In the genomic region with DNA sequence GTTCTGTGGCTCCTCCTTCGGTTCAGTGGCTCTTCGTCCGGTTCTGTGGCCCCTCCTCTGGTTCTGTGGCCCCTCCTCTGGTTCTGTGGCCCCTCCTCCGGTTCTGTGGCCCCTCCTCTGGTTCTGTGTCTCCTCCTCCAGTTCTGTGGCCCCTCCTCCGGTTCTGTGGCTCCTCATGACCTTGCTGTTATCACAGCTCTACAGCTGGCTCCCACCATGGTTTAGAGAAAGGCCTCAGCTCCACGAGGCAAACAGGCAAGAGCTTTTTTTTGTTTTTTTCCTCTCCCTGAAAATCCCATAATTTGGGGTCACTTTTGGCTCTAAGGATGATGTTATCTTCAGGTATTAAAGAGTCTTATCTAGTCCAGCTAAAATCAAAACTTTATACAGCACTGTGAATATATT, we compare ENCODE assay signal across 1 cellular context.
A peak's percentile ranks its signal among the peaks of the same experiment; 100 is the strongest.
TF ChIP-seq lines count a peak whose summit lies in the region.

No MANE protein-coding gene starts in this region.

TF ChIP-seq in K562, 482 proteins besides CTCF, POLR2A, EP300 and RAD21 (continued from another document and continues in another):
- TF ChIP-seq, protein P1, sequence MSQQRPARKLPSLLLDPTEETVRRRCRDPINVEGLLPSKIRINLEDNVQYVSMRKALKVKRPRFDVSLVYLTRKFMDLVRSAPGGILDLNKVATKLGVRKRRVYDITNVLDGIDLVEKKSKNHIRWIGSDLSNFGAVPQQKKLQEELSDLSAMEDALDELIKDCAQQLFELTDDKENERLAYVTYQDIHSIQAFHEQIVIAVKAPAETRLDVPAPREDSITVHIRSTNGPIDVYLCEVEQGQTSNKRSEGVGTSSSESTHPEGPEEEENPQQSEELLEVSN (IDR thresholded peaks at IDR 0.05; ENCODE audit: borderline replicate concordance in 1 of 2, extremely low read depth in 1 of 2, insufficient read depth in 1 of 2, insufficient read length in 1 of 2, low read depth in 1 of 2, low read length in 1 of 2, poor library complexity in 1 of 2, severe bottlenecking in 1 of 2), result peak; percentile 58 to 80
- 0 out of 2 replicates have a peak, but pooled peaks have one; percentile 39 for TF ChIP-seq NR2C1 (IDR thresholded peaks at IDR 0.05)
- TF ChIP-seq NR2C1 (tag; IDR thresholded peaks at IDR 0.05), result peak; percentile 58
- TF ChIP-seq MYNN (IDR thresholded peaks at IDR 0.05), result 0 out of 2 replicates have a peak, but pooled peaks have one; percentile 19
- TF ChIP-seq MYNN (CRISPR knock-in tag; IDR thresholded peaks at IDR 0.05), result no peak
- TF ChIP-seq ARID1B (IDR thresholded peaks at IDR 0.05), result peak; percentile 93
- TF ChIP-seq, protein P2, sequence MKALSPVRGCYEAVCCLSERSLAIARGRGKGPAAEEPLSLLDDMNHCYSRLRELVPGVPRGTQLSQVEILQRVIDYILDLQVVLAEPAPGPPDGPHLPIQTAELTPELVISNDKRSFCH (CRISPR knock-in tag; IDR thresholded peaks at IDR 0.05), result no peak
- TF ChIP-seq, protein P2 (tag; IDR thresholded peaks at IDR 0.05), result no peak
- TF ChIP-seq SETDB1 (IDR thresholded peaks at IDR 0.05; ENCODE audit: low read length), result no peak
- TF ChIP-seq, protein P3, sequence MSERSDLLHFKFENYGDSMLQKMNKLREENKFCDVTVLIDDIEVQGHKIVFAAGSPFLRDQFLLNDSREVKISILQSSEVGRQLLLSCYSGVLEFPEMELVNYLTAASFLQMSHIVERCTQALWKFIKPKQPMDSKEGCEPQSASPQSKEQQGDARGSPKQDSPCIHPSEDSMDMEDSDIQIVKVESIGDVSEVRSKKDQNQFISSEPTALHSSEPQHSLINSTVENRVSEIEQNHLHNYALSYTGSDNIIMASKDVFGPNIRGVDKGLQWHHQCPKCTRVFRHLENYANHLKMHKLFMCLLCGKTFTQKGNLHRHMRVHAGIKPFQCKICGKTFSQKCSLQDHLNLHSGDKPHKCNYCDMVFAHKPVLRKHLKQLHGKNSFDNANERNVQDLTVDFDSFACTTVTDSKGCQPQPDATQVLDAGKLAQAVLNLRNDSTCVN (CRISPR knock-in tag; IDR thresholded peaks at IDR 0.05), result no peak
- TF ChIP-seq, protein P4, sequence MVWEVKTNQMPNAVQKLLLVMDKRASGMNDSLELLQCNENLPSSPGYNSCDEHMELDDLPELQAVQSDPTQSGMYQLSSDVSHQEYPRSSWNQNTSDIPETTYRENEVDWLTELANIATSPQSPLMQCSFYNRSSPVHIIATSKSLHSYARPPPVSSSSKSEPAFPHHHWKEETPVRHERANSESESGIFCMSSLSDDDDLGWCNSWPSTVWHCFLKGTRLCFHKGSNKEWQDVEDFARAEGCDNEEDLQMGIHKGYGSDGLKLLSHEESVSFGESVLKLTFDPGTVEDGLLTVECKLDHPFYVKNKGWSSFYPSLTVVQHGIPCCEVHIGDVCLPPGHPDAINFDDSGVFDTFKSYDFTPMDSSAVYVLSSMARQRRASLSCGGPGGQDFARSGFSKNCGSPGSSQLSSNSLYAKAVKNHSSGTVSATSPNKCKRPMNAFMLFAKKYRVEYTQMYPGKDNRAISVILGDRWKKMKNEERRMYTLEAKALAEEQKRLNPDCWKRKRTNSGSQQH (CRISPR knock-in tag; IDR thresholded peaks at IDR 0.05), result no peak
- TF ChIP-seq XRCC4 (IDR thresholded peaks at IDR 0.05; ENCODE audit: extremely low read depth, insufficient read depth, insufficient read length), result no peak
- no peak for TF ChIP-seq NFIX (CRISPR knock-in tag; IDR thresholded peaks at IDR 0.05; ENCODE audit: low read depth)
- no peak for TF ChIP-seq ZNF75A (CRISPR knock-in tag; IDR thresholded peaks at IDR 0.05)
- TF ChIP-seq, protein P5, sequence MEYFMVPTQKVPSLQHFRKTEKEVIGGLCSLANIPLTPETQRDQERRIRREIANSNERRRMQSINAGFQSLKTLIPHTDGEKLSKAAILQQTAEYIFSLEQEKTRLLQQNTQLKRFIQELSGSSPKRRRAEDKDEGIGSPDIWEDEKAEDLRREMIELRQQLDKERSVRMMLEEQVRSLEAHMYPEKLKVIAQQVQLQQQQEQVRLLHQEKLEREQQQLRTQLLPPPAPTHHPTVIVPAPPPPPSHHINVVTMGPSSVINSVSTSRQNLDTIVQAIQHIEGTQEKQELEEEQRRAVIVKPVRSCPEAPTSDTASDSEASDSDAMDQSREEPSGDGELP (CRISPR knock-in tag; IDR thresholded peaks at IDR 0.05; ENCODE audit: borderline replicate concordance), result peak; percentile 96
- TF ChIP-seq SRSF1 (IDR thresholded peaks at IDR 0.05; ENCODE audit: low read depth, low read length), result no peak
- TF ChIP-seq SMARCA5 (IDR thresholded peaks at IDR 0.05), result no peak
- TF ChIP-seq, protein P6, sequence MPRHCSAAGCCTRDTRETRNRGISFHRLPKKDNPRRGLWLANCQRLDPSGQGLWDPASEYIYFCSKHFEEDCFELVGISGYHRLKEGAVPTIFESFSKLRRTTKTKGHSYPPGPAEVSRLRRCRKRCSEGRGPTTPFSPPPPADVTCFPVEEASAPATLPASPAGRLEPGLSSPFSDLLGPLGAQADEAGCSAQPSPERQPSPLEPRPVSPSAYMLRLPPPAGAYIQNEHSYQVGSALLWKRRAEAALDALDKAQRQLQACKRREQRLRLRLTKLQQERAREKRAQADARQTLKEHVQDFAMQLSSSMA (CRISPR knock-in tag; IDR thresholded peaks at IDR 0.05), result no peak
- TF ChIP-seq, protein P7, sequence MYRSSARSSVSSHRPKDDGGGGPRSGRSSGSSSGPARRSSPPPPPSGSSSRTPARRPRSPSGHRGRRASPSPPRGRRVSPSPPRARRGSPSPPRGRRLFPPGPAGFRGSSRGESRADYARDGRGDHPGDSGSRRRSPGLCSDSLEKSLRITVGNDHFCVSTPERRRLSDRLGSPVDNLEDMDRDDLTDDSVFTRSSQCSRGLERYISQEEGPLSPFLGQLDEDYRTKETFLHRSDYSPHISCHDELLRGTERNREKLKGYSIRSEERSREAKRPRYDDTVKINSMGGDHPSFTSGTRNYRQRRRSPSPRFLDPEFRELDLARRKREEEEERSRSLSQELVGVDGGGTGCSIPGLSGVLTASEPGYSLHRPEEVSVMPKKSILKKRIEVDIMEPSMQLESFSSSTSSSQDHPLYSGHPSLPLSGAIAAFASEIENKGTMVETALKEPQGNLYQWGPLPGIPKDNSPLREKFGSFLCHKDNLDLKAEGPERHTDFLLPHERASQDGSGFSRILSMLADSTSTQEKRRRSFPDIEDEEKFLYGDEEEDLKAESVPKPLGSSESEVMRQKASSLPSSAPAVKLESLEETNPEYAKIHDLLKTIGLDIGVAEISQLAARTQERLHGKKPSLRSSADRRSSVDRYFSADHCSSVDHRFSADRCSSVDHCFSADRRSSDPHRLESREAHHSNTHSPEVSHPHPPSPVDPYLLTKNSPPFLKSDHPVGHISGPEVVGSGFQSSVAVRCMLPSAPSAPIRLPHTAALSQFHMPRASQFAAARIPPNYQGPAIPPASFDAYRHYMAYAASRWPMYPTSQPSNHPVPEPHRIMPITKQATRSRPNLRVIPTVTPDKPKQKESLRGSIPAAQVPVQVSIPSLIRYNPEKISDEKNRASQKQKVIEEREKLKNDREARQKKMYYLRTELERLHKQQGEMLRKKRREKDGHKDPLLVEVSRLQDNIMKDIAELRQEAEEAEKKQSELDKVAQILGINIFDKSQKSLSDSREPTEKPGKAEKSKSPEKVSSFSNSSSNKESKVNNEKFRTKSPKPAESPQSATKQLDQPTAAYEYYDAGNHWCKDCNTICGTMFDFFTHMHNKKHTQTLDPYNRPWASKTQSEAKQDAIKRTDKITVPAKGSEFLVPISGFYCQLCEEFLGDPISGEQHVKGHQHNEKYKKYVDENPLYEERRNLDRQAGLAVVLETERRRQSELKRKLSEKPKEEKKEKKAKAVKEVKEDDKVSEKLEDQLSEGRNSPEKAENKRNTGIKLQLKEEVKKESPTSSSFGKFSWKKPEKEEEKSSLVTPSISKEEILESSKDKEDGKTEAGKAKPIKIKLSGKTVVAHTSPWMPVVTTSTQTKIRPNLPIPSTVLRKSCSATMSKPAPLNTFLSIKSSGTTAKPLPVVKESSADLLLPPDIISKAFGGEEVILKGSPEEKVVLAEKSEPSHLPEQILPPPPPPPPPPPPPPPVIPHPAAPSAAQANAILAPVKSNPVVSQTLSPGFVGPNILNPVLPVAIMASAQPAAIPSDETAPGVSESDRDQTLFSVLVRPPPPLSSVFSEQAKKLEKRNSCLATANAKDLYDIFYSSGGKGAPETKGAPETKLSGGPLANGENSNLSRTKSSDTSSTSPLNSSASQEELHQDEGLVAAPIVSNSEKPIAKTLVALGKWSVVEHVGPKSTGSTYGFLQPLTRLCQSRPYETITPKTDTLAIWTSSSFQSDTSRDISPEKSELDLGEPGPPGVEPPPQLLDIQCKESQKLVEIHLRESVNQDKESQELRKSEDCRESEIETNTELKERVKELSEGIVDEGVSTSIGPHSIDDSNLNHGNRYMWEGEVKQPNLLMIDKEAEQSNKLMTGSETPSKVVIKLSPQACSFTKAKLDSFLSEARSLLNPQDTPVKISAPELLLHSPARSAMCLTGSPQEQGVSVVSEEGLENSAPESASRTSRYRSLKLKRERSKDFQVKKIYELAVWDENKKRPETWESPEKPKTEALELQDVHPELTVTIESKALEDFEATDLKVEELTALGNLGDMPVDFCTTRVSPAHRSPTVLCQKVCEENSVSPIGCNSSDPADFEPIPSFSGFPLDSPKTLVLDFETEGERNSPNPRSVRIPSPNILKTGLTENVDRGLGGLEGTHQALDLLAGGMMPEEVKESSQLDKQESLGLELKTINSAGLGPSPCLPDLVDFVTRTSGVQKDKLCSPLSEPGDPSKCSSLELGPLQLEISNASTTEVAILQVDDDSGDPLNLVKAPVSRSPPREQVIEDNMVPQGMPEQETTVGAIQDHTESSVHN (IDR thresholded peaks at IDR 0.05; ENCODE audit: borderline replicate concordance in 1 of 2, low read depth in 1 of 2), result no peak
- TF ChIP-seq, protein P8, sequence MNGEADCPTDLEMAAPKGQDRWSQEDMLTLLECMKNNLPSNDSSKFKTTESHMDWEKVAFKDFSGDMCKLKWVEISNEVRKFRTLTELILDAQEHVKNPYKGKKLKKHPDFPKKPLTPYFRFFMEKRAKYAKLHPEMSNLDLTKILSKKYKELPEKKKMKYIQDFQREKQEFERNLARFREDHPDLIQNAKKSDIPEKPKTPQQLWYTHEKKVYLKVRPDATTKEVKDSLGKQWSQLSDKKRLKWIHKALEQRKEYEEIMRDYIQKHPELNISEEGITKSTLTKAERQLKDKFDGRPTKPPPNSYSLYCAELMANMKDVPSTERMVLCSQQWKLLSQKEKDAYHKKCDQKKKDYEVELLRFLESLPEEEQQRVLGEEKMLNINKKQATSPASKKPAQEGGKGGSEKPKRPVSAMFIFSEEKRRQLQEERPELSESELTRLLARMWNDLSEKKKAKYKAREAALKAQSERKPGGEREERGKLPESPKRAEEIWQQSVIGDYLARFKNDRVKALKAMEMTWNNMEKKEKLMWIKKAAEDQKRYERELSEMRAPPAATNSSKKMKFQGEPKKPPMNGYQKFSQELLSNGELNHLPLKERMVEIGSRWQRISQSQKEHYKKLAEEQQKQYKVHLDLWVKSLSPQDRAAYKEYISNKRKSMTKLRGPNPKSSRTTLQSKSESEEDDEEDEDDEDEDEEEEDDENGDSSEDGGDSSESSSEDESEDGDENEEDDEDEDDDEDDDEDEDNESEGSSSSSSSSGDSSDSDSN (IDR thresholded peaks at IDR 0.05; ENCODE audit: borderline replicate concordance in 1 of 2, low read depth in 2 of 2, low read length in 2 of 2), result no peak
- no peak for TF ChIP-seq FOXA1 (IDR thresholded peaks at IDR 0.05; ENCODE audit: borderline replicate concordance)
- TF ChIP-seq STAT5B (CRISPR knock-in tag; IDR thresholded peaks at IDR 0.05), result no peak
- TF ChIP-seq LEF1 (IDR thresholded peaks at IDR 0.05), result peak; percentile 77; the same call in 1 of the 2 replicates
- no peak for TF ChIP-seq MEIS2 (IDR thresholded peaks at IDR 0.05; ENCODE audit: partially characterized antibody)
- TF ChIP-seq ZNF717 (CRISPR knock-in tag; IDR thresholded peaks at IDR 0.05), result no peak
- TF ChIP-seq ZNF431 (CRISPR knock-in tag; IDR thresholded peaks at IDR 0.05), result no peak
- TF ChIP-seq THRAP3 (IDR thresholded peaks at IDR 0.05; ENCODE audit: borderline replicate concordance), result no peak
- TF ChIP-seq ZNF316 (IDR thresholded peaks at IDR 0.05), result no peak
- TF ChIP-seq, protein P9, sequence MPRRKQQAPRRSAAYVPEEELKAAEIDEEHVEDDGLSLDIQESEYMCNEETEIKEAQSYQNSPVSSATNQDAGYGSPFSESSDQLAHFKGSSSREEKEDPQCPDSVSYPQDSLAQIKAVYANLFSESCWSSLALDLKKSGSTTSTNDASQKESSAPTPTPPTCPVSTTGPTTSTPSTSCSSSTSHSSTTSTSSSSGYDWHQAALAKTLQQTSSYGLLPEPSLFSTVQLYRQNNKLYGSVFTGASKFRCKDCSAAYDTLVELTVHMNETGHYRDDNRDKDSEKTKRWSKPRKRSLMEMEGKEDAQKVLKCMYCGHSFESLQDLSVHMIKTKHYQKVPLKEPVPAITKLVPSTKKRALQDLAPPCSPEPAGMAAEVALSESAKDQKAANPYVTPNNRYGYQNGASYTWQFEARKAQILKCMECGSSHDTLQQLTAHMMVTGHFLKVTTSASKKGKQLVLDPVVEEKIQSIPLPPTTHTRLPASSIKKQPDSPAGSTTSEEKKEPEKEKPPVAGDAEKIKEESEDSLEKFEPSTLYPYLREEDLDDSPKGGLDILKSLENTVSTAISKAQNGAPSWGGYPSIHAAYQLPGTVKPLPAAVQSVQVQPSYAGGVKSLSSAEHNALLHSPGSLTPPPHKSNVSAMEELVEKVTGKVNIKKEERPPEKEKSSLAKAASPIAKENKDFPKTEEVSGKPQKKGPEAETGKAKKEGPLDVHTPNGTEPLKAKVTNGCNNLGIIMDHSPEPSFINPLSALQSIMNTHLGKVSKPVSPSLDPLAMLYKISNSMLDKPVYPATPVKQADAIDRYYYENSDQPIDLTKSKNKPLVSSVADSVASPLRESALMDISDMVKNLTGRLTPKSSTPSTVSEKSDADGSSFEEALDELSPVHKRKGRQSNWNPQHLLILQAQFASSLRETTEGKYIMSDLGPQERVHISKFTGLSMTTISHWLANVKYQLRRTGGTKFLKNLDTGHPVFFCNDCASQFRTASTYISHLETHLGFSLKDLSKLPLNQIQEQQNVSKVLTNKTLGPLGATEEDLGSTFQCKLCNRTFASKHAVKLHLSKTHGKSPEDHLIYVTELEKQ (CRISPR knock-in tag; IDR thresholded peaks at IDR 0.05), result no peak
- TF ChIP-seq, protein P10, sequence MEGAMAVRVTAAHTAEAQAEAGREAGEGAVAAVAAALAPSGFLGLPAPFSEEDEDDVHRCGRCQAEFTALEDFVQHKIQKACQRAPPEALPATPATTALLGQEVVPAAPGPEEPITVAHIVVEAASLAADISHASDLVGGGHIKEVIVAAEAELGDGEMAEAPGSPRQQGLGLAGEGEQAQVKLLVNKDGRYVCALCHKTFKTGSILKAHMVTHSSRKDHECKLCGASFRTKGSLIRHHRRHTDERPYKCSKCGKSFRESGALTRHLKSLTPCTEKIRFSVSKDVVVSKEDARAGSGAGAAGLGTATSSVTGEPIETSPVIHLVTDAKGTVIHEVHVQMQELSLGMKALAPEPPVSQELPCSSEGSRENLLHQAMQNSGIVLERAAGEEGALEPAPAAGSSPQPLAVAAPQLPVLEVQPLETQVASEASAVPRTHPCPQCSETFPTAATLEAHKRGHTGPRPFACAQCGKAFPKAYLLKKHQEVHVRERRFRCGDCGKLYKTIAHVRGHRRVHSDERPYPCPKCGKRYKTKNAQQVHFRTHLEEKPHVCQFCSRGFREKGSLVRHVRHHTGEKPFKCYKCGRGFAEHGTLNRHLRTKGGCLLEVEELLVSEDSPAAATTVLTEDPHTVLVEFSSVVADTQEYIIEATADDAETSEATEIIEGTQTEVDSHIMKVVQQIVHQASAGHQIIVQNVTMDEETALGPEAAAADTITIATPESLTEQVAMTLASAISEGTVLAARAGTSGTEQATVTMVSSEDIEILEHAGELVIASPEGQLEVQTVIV (CRISPR knock-in tag; IDR thresholded peaks at IDR 0.05; ENCODE audit: borderline replicate concordance), result no peak
- no peak for TF ChIP-seq RFX5 (IDR thresholded peaks at IDR 0.05; ENCODE audit: low read depth, low read length)
- no peak for TF ChIP-seq PTTG1 (tag; IDR thresholded peaks at IDR 0.05; ENCODE audit: low read depth)
- no peak for TF ChIP-seq NONO (IDR thresholded peaks at IDR 0.05; ENCODE audit: low read depth in 2 of 2, low read length in 1 of 2)
